Comparison of ENCODE assay signal across 9 cellular contexts in the genomic region with DNA sequence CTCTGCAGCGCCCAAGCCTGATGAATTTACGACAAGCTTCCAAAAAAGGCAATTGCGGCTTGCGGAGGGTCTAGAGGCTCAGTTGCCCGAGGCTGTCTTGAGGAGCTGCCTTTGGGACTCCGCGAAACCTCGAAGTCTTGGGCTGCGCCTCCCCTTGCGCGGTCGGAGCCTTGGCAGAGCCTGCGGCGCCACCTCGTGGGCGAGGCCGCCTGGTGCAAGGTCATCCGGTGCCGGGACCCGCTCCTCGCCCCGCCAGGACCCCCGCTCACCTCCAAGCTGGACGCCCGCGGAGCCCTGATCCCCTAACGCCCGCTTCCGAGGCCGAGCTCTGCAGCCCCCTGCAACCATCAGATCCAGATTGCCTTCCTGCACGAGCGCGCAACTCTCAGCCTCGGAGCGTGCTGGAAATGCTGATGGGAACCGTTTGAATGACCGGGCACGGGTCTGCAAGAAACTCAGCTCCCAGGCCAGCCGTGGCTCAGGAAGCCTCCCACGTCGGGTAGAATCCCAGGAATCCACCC. TPM values are rescaled to one million over a fixed set of nuclear protein-coding genes. Genes with fewer than 3 reads are reported as not detected.
DNase-seq lines count a peak whose midpoint lies in the region; ATAC-seq and TF ChIP-seq lines count a peak whose summit lies in the region.
"Had no signal": no experiment of that assay in that cellular context is flagged by ENCODE, and none has a peak within 500 bp of the region (broad histone marks: within the 10 kb centered on the region; RNA-seq: fewer than 3 reads in every experiment).

No MANE protein-coding gene starts in this region.

- TF ChIP-seq CTCF in GM13976 (IDR thresholded peaks at IDR 0.05; ENCODE audit: borderline replicate concordance, control extremely low read depth, extremely low read depth, insufficient read depth, missing control alignments) (peak; percentile 73), heart right ventricle (IDR thresholded peaks at IDR 0.05) (peak in 8 of 9 donors; percentile 35 to 74 (median 66))

- H3K9me2 ChIP-seq in Karpas-422 (replicated peaks; ENCODE audit: insufficient read depth, low read length): no peaks in the 10 kb centered on the region

- H3K4me2 ChIP-seq in Karpas-422 (ENCODE audit: low read depth, low read length, poor library complexity, severe bottlenecking): no peak overlapping the region

- H2AFZ ChIP-seq in ACC112 (ENCODE audit: low read length, unreplicated experiment) (no peak overlapping the region), Karpas-422 (ENCODE audit: low read length) (no peak overlapping the region)

- H3K4me3 ChIP-seq in ACC112 (ENCODE audit: low read depth, low read length): 0 out of 2 replicates have a peak overlapping the region, but pooled peaks have one; percentile 43
- H3K4me3 ChIP-seq in Karpas-422 (ENCODE audit: low read length): no peak overlapping the region
- peak overlapping the region in 3 of 10 donors; percentile 4 to 22 (median 10) for H3K4me3 ChIP-seq in heart right ventricle
- H3K4me3 ChIP-seq: HAP-1 had no signal

- DNase-seq in GM13976 (ENCODE audit: low spot score) (peak; percentile 81), Karpas-422 (peak; percentile 16), heart right ventricle (peak in 1 of 2 donors; percentile 41), retina (peak; percentile 89)
- peak; percentile 19 for DNase-seq in activated naive CD4-positive, alpha-beta T cell treated with Interleukin-2 at 50 U/mL for 16 hours

- peaks cover 28% of the 10 kb centered on the region for H3K27me3 ChIP-seq in ACC112 (ENCODE audit: insufficient read depth, low read length)
- no peaks in the 10 kb centered on the region for H3K27me3 ChIP-seq in Karpas-422 (ENCODE audit: low read length)
- H3K27me3 ChIP-seq in heart right ventricle: peaks cover 0 to 73% (median 62%) of the 10 kb centered on the region in 7 donors

- peak in 5 of 8 donors; percentile 51 to 75 (median 66) for ATAC-seq in heart right ventricle
- no peak for ATAC-seq in HG03135 (IDR thresholded peaks at IDR 0.05; ENCODE audit: unreplicated experiment)
- ATAC-seq in HG02970 (IDR thresholded peaks at IDR 0.05; ENCODE audit: low FRiP score, unreplicated experiment): no peak

- H3K9me3 ChIP-seq in Karpas-422 (ENCODE audit: low read length): no peaks in the 10 kb centered on the region
- H3K9me3 ChIP-seq in heart right ventricle: no peaks in the 10 kb centered on the region
- H3K9me3 ChIP-seq: HAP-1 had no signal

- 2% methylated on average over 41 of the region's 41 CpGs for WGBS in heart right ventricle, 2 donors

- H3K9ac ChIP-seq in Karpas-422 (ENCODE audit: low read length): no peak overlapping the region

- in situ Hi-C loops in GM13976 (cut with MboI; ENCODE audit: low sequenced_read_pairs, unreplicated experiment): loop anchor here (25.0 kb wide), 1 partner anchor 1682 kb away; no protein-coding TSS in a partner anchor

- H4K20me1 ChIP-seq in Karpas-422 (ENCODE audit: insufficient read depth, low read depth, low read length): no peaks in the 10 kb centered on the region

- intact Hi-C loops in heart right ventricle (cut with DNase I): loop anchor here in 4 of 10 donors (5.0 to 10.0 kb wide), 4 partner anchors 97 to 1662 kb away; a partner anchor contains a TSS

- no peaks in the 10 kb centered on the region for H3K4me1 ChIP-seq in ACC112 (ENCODE audit: control insufficient read depth, insufficient read depth, low read length, unreplicated experiment)
- H3K4me1 ChIP-seq in Karpas-422 (ENCODE audit: low read length): no peaks in the 10 kb centered on the region
- H3K4me1 ChIP-seq in heart right ventricle: peaks cover 0 to 14% (median 6%) of the 10 kb centered on the region in 9 donors

- H3K27ac ChIP-seq in ACC112 (ENCODE audit: low read depth, low read length) (no peak overlapping the region), Karpas-422 (ENCODE audit: low read length) (no peak overlapping the region), heart right ventricle (no peak overlapping the region)

- no peaks in the 10 kb centered on the region for H3K36me3 ChIP-seq in ACC112 (ENCODE audit: insufficient read depth, low read length)
- no peaks in the 10 kb centered on the region for H3K36me3 ChIP-seq in Karpas-422 (ENCODE audit: insufficient read depth, low read length)
- H3K36me3 ChIP-seq in heart right ventricle: no peaks in the 10 kb centered on the region
- H3K36me3 ChIP-seq: HAP-1 had no signal

- no peaks in the 10 kb centered on the region for H3K79me2 ChIP-seq in ACC112 (ENCODE audit: control insufficient read depth, insufficient read depth, low read length, unreplicated experiment)
- H3K79me2 ChIP-seq in Karpas-422 (ENCODE audit: low read length): no peaks in the 10 kb centered on the region

RNA-seq across cellular contexts. Expression of a gene that starts 14.9 kb away (rescaled TPM):
- not detected in 2 replicates for total RNA-seq in Karpas-422 (2014; rRNA removed; shearing (Covaris generic); ENCODE audit: low replicate concordance)
- total RNA-seq in heart right ventricle: 10 to 100 TPM; 48.8 to 85.2 (median 57.6) TPM
- polyA plus RNA-seq in heart right ventricle: 10 to 100 TPM; 27.1 to 36.2 TPM

RNA-seq across cellular contexts. Expression of a gene that starts 48.1 kb away (rescaled TPM):
- 46.8 and 53.8 TPM in 2 replicates for total RNA-seq in Karpas-422 (2014; rRNA removed; shearing (Covaris generic); ENCODE audit: low replicate concordance)
- total RNA-seq in heart right ventricle: 10 to 100 TPM in 1 of 10 donors, 1 to 10 TPM in 9; 3.9 to 12.2 (median 7.5) TPM
- polyA plus RNA-seq in heart right ventricle: 10 to 100 TPM in 1 of 2 donors, 1 to 10 TPM in 1; 2.4 to 11.0 TPM

RNA-seq across cellular contexts. Expression of a gene that starts 48.5 kb away (rescaled TPM):
- 41.5 and 75.2 TPM in 2 replicates for total RNA-seq in Karpas-422 (2014; rRNA removed; shearing (Covaris generic); ENCODE audit: low replicate concordance)
- total RNA-seq in heart right ventricle: 10 to 100 TPM; 16.3 to 23.7 (median 21.6) TPM
- polyA plus RNA-seq in heart right ventricle: 10 to 100 TPM in 1 of 2 donors, 1 to 10 TPM in 1; 3.7 to 11.3 TPM

Comparison
In these comparisons a context has a peak if more than half of its experiments do, and no peak if none do; other contexts are left out.
1. ATAC-seq: peak in heart right ventricle (5 of 8); none in HG03135 (single experiment) and HG02970 (single experiment).
2. RNA of a gene that starts 14.9 kb away (total RNA-seq): 48.8 to 85.2 TPM in heart right ventricle; not detected in Karpas-422; every median in the first group is over 10 times any median in the second.